Comparison of ENCODE assay signal across 2 cellular contexts in the genomic region with DNA sequence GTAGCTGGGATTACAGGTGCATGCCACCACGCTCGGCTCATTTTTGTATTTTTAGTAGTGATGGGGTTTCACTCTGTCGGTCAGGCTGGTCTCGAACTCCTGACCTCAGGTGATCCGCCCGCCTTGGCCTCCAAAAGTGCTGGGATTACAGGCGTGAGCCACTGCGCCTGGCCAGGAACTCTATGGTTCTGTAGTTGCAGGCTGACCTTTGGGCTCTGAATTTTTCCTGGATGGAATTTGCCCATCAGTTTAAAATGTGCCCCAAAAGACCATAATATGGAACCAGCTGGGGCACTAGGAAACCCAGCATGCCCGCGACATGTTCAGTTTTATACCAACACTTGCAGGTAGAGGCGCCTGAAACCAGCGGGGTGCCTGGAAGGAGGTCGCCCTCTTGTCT.
TF ChIP-seq lines count a peak whose summit lies in the region.

No MANE protein-coding gene starts in this region.

TF ChIP-seq in HepG2, 621 proteins besides CTCF, POLR2A, EP300 and RAD21:
- TF ChIP-seq ZNF574 (CRISPR knock-in tag; IDR thresholded peaks at IDR 0.05) (peak; percentile 86), ZNF605 (CRISPR knock-in tag; IDR thresholded peaks at IDR 0.05) (no peak), HNF4A (CRISPR knock-in tag; IDR thresholded peaks at IDR 0.05) (peak; percentile 47), JDP2 (CRISPR knock-in tag; IDR thresholded peaks at IDR 0.05; ENCODE audit: borderline replicate concordance) (no peak)
- TF ChIP-seq, protein P1, sequence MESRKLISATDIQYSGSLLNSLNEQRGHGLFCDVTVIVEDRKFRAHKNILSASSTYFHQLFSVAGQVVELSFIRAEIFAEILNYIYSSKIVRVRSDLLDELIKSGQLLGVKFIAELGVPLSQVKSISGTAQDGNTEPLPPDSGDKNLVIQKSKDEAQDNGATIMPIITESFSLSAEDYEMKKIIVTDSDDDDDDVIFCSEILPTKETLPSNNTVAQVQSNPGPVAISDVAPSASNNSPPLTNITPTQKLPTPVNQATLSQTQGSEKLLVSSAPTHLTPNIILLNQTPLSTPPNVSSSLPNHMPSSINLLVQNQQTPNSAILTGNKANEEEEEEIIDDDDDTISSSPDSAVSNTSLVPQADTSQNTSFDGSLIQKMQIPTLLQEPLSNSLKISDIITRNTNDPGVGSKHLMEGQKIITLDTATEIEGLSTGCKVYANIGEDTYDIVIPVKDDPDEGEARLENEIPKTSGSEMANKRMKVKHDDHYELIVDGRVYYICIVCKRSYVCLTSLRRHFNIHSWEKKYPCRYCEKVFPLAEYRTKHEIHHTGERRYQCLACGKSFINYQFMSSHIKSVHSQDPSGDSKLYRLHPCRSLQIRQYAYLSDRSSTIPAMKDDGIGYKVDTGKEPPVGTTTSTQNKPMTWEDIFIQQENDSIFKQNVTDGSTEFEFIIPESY (CRISPR knock-in tag; IDR thresholded peaks at IDR 0.05) = peak; percentile 84
TF ChIP-seq in HepG2: peak in this region for 3.

TF ChIP-seq in liver, 16 proteins besides CTCF, POLR2A, EP300 and RAD21:
- TF ChIP-seq FOXA1 (IDR thresholded peaks at IDR 0.05) = no peak
- TF ChIP-seq SP1 (IDR thresholded peaks at IDR 0.05) = peak; percentile 24
- TF ChIP-seq HNF4A (conservative IDR thresholded peaks at IDR 0.05) = peak; percentile 46 to 60
